In the genomic region with DNA sequence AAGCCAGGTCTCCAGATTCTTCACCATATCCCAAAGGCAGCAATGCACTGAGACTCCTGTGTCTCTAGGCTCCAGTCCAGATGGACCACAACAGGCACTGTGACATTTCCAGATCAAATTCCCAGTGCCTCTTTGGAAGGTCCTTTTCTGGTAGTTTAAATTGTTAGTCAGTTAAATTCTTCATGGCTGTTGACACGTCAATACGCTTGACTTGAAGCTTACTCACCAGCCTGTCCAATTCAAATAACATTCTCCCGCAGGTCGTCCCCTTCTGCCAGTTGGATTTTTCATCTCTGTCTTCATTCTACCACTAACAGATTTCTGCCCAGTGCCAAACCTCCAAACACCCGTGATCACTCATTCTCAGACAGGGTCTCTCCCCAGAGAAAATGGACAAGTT, we compare ENCODE assay signal across 22 cellular contexts.
"Had no signal": no experiment of that assay in that cellular context is flagged by ENCODE, and none has a peak within 500 bp of the region (broad histone marks: within the 10 kb centered on the region; RNA-seq: fewer than 3 reads in every experiment).

No MANE protein-coding gene starts in this region.

- ATAC-seq: activated CD4-positive, alpha-beta T cell treated with anti-CD3 and anti-CD28 coated beads for 36 hours; activated CD8-positive, alpha-beta memory T cell treated with anti-CD3 and anti-CD28 coated beads, Interleukin-2, amount 10 ng/mL, durations not matched to agents 7 days and 5 days; activated CD8-positive, alpha-beta T cell treated with anti-CD3 and anti-CD28 coated beads, Interleukin-2, amount 10 ng/mL, durations not matched to agents 7 days and 5 days; activated naive CD8-positive, alpha-beta T cell treated with anti-CD3 and anti-CD28 coated beads, Interleukin-2, amount 50 U/mL, for 24 hours; foreskin keratinocyte; heart right ventricle; left lung; lower lobe of right lung; stimulated activated naive B cell treated with anti-CD40 and anti-IgM and Interleukin-4, amounts not matched to agents 10 μg/mL and 1 μg/mL and 100 μg/mL, for 72 hours; upper lobe of right lung had no signal

- DNase-seq: activated CD4-positive, alpha-beta T cell treated with anti-CD3 and anti-CD28 coated beads for 36 hours; activated CD4-positive, CD25-positive, alpha-beta regulatory T cell; activated CD8-positive, alpha-beta memory T cell treated with anti-CD3 and anti-CD28 coated beads, Interleukin-2, amount 10 ng/mL, durations not matched to agents 7 days and 5 days; activated CD8-positive, alpha-beta T cell treated with anti-CD3 and anti-CD28 coated beads, Interleukin-2, amount 10 ng/mL, durations not matched to agents 7 days and 5 days; activated naive CD8-positive, alpha-beta T cell treated with anti-CD3 and anti-CD28 coated beads, Interleukin-2, amount 50 U/mL, for 24 hours; activated T-cell treated with anti-CD3 and anti-CD28 coated beads, Interleukin-2, amount 50 U/mL, for 48 hours; amygdala; dermis blood vessel endothelial cell; effector CD4-positive, alpha-beta T cell; foreskin keratinocyte; heart right ventricle; kidney glomerular epithelial cell; left lung; lower lobe of right lung; mesenchymal stem cell; posterior cingulate gyrus; sigmoid colon; stimulated activated CD4-positive, alpha-beta T cell treated with anti-CD3 and anti-CD28 coated beads, Interleukin-15, amount 100 ng/mL, for 24 hours; stimulated activated CD4-positive, alpha-beta T cell treated with anti-CD3 and anti-CD28 coated beads, Interleukin-2, amount 100 ng/mL, for 24 hours; stimulated activated naive B cell treated with anti-CD40 and anti-IgM and Interleukin-4, amounts not matched to agents 10 μg/mL and 1 μg/mL and 100 μg/mL, for 72 hours; tibial artery; upper lobe of right lung had no signal
